Comparison of ENCODE assay signal across 25 cellular contexts in the genomic region with DNA sequence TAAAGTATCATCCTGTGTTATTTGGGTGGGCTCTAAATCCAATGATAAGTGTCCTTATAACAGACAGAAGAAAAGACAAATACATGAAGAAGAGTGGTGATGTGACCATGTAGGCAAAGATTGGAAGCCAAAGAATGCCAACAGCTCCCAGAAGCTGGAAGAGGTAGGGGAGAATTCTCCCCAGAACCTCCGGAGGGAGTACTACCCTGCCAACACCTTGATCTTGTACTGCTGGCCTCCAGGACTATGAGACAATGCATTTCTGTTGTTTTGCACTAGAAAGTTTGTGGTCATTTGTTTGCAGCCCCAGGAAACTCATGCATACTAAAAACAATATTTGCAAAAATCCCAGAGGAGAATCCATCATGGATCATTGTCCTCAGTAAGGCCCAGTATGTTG.
"Had no signal": no experiment of that assay in that cellular context is flagged by ENCODE, and none has a peak within 500 bp of the region (broad histone marks: within the 10 kb centered on the region; RNA-seq: fewer than 3 reads in every experiment).

No MANE protein-coding gene starts in this region.

- H3K4me3 Mint-ChIP-seq: naive thymus-derived CD4-positive, alpha-beta T cell; natural killer cell treated with Interleukin-12 subunit alpha and Interleukin-12 subunit beta and Interleukin-15 and Interleukin-18, amount 100 ng/mL, for 72 hours; stimulated activated naive B cell treated with anti-CD40 and anti-IgM and Interleukin-4, amounts not matched to agents 10 μg/mL and 1 μg/mL and 100 μg/mL, for 72 hours had no signal

- H3K36me3 ChIP-seq: left ventricle myocardium inferior, ovary, prostate gland, stomach, thyroid gland, transverse colon, upper lobe of left lung, vagina had no signal

- H3K4me1 Mint-ChIP-seq: naive thymus-derived CD4-positive, alpha-beta T cell had no signal

- H3K27ac ChIP-seq: left ventricle myocardium inferior, ovary, prostate gland, skin epidermis, stomach, testis, thyroid gland, transverse colon, upper lobe of left lung, vagina had no signal

- DNase-seq: hypothalamus; islet precursor cell; left ventricle myocardium inferior; midbrain; mucosa of descending colon; naive thymus-derived CD4-positive, alpha-beta T cell; ovary; retina; right cardiac atrium; stimulated activated CD4-positive, alpha-beta T cell treated with anti-CD3 and anti-CD28 coated beads, Interleukin-12 subunit alpha, Interleukin-12 subunit beta, amount 100 ng/mL, for 4 hours; stimulated activated CD4-positive, alpha-beta T cell treated with anti-CD3 and anti-CD28 coated beads, Interleukin-15, amount 100 ng/mL, for 24 hours; stimulated activated CD4-positive, alpha-beta T cell treated with anti-CD3 and anti-CD28 coated beads, Interleukin-2, amount 100 ng/mL, for 24 hours; stimulated activated CD4-positive, alpha-beta T cell treated with anti-CD3 and anti-CD28 coated beads, Interleukin-4, amount 100 ng/mL, for 1 hour; stimulated activated naive B cell treated with anti-CD40 and anti-IgM and Interleukin-4, amounts not matched to agents 10 μg/mL and 1 μg/mL and 100 μg/mL, for 72 hours; stimulated activated naive CD8-positive, alpha-beta T cell treated with anti-CD3 and anti-CD28 coated beads, Interleukin-15, Interleukin-2, amounts not matched to agents 100 U/mL and 50 U/mL, for 24 hours; stomach; testis; thyroid gland; transverse colon; upper lobe of left lung had no signal

- H3K4me1 ChIP-seq: left ventricle myocardium inferior, prostate gland, stomach, transverse colon, upper lobe of left lung, vagina had no signal

- H3K27me3 ChIP-seq: ovary, stomach, testis, thyroid gland, transverse colon, upper lobe of left lung, vagina had no signal

- H3K36me3 Mint-ChIP-seq: natural killer cell treated with Interleukin-12 subunit alpha and Interleukin-12 subunit beta and Interleukin-15 and Interleukin-18, amount 100 ng/mL, for 72 hours; stimulated activated naive B cell treated with anti-CD40 and anti-IgM and Interleukin-4, amounts not matched to agents 10 μg/mL and 1 μg/mL and 100 μg/mL, for 72 hours had no signal

- H3K27ac Mint-ChIP-seq: naive thymus-derived CD4-positive, alpha-beta T cell; natural killer cell treated with Interleukin-12 subunit alpha and Interleukin-12 subunit beta and Interleukin-15 and Interleukin-18, amount 100 ng/mL, for 72 hours; stimulated activated naive B cell treated with anti-CD40 and anti-IgM and Interleukin-4, amounts not matched to agents 10 μg/mL and 1 μg/mL and 100 μg/mL, for 72 hours had no signal

- H3K4me3 ChIP-seq: left ventricle myocardium inferior, lung, mucosa of descending colon, ovary, prostate gland, skin epidermis, stomach, testis, thyroid gland, transverse colon, upper lobe of left lung, vagina had no signal

- H3K9me3 ChIP-seq: left ventricle myocardium inferior, mucosa of descending colon, ovary, prostate gland, stomach, testis, thyroid gland, transverse colon, upper lobe of left lung, vagina had no signal
